ENCODE assay signal across 2 cellular contexts in the genomic region with DNA sequence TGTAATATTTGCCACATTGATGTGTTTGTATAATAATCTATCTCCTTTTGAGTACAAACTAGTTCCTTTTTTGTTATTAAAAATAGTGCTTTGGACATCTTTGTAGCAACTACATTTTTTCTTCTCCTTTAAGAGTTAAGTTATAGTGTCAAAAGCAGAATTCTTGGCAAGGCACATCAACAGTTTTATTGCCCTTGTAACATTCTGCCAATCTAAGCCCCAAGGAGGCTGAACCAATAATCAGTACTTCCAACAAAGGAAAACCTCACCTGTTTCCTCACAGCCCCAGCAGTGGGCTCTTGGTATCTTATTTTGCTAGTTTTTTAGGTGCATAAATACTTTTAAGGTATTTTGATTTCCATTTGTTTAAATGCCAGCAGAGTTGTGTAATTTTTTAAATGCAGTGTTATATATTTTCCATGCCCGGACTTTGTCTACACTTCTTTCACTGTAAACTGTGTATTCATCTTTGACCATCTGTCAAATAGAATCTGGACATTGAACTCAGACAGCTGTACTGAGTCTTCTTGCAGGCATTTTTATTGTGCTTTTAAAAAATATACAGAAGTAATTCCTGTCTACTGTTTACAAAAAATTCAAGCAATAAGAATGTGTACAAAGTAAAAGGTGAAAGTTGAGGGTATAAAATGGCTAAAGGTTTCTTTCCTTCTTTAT.
TF ChIP-seq lines count a peak whose summit lies in the region.

No MANE protein-coding gene starts in this region.

TF ChIP-seq in IMR-90, 13 proteins besides CTCF, POLR2A, EP300 and RAD21:
- TF ChIP-seq MAFK (IDR thresholded peaks at IDR 0.05; ENCODE audit: low read depth, low read length) (no peak), RCOR1 (IDR thresholded peaks at IDR 0.05; ENCODE audit: insufficient replicate concordance, low read length) (no peak), CEBPB (IDR thresholded peaks at IDR 0.05; ENCODE audit: low read depth, low read length) (no peak), FOS (IDR thresholded peaks at IDR 0.05; ENCODE audit: low read depth, low read length) (no peak), ELK1 (IDR thresholded peaks at IDR 0.05; ENCODE audit: borderline replicate concordance, low read depth, low read length) (no peak), NFE2L2 (IDR thresholded peaks at IDR 0.05; ENCODE audit: low read depth, low read length) (no peak), BHLHE40 (IDR thresholded peaks at IDR 0.05; ENCODE audit: low read depth, low read length) (no peak), MAZ (IDR thresholded peaks at IDR 0.05; ENCODE audit: borderline replicate concordance, low read depth, low read length) (no peak), CHD1 (IDR thresholded peaks at IDR 0.05; ENCODE audit: low read depth, low read length) (no peak), MXI1 (IDR thresholded peaks at IDR 0.05; ENCODE audit: borderline replicate concordance, low read depth, low read length) (no peak), RFX5 (IDR thresholded peaks at IDR 0.05; ENCODE audit: low read depth, low read length) (no peak), SMC3 (IDR thresholded peaks at IDR 0.05; ENCODE audit: low read depth, low read length) (no peak)
- TF ChIP-seq, protein P1, sequence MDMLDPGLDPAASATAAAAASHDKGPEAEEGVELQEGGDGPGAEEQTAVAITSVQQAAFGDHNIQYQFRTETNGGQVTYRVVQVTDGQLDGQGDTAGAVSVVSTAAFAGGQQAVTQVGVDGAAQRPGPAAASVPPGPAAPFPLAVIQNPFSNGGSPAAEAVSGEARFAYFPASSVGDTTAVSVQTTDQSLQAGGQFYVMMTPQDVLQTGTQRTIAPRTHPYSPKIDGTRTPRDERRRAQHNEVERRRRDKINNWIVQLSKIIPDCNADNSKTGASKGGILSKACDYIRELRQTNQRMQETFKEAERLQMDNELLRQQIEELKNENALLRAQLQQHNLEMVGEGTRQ (IDR thresholded peaks at IDR 0.05; ENCODE audit: low read depth, low read length), result no peak

TF ChIP-seq in HepG2, 621 proteins besides CTCF, POLR2A, EP300 and RAD21 (continues in another document):
- TF ChIP-seq ATF1 (CRISPR knock-in tag; IDR thresholded peaks at IDR 0.05) (0 out of 2 replicates have a peak, but pooled peaks have one; percentile 17), CREM (IDR thresholded peaks at IDR 0.05) (peak; percentile 28; the same call in 1 of the 2 replicates), CREM (CRISPR knock-in tag; IDR thresholded peaks at IDR 0.05) (no peak), ZNF510 (CRISPR knock-in tag; IDR thresholded peaks at IDR 0.05; ENCODE audit: low read depth) (0 out of 2 replicates have a peak, but pooled peaks have one; percentile 38), HMGXB4 (CRISPR knock-in tag; IDR thresholded peaks at IDR 0.05; ENCODE audit: borderline replicate concordance in 1 of 2, low read depth in 1 of 2) (no peak), ZSCAN29 (CRISPR knock-in tag; conservative IDR thresholded peaks at IDR 0.05) (peak; percentile 71; the same call in 1 of the 2 replicates), SRY (CRISPR knock-in tag; IDR thresholded peaks at IDR 0.05) (no peak), HNRNPUL1 (IDR thresholded peaks at IDR 0.05; ENCODE audit: low read depth, low read length) (no peak), SOX5 (CRISPR knock-in tag; IDR thresholded peaks at IDR 0.05; ENCODE audit: borderline replicate concordance) (peak; percentile 34; the same call in 1 of the 2 replicates), SOX13 (IDR thresholded peaks at IDR 0.05) (no peak), SOX13 (CRISPR knock-in tag; conservative IDR thresholded peaks at IDR 0.05 in 1 of 2, IDR thresholded peaks at IDR 0.05 in 1 of 2) (peak in 1 of 2 experiments; percentile 49; a peak in 1 of 4 replicates), PAXIP1 (CRISPR knock-in tag; conservative IDR thresholded peaks at IDR 0.05) (peak; percentile 78), NR2F6 (IDR thresholded peaks at IDR 0.05) (no peak), NR2F6 (CRISPR knock-in tag; IDR thresholded peaks at IDR 0.05) (no peak), CEBPB (IDR thresholded peaks at IDR 0.05; ENCODE audit: borderline replicate concordance, low read depth, low read length) (peak; percentile 37; the same call in 1 of the 2 replicates), GATAD2A (CRISPR knock-in tag; IDR thresholded peaks at IDR 0.05) (0 out of 2 replicates have a peak, but pooled peaks have one; percentile 15), ZSCAN9 (CRISPR knock-in tag; IDR thresholded peaks at IDR 0.05; ENCODE audit: borderline replicate concordance) (no peak), DPF2 (CRISPR knock-in tag; IDR thresholded peaks at IDR 0.05; ENCODE audit: borderline replicate concordance, low read depth) (peak; percentile 30; the same call in 1 of the 2 replicates), ZGPAT (CRISPR knock-in tag; IDR thresholded peaks at IDR 0.05) (peak; percentile 12; the same call in 1 of the 2 replicates), AHDC1 (CRISPR knock-in tag; IDR thresholded peaks at IDR 0.05; ENCODE audit: borderline replicate concordance) (peak; percentile 56; the same call in 1 of the 2 replicates), SAP130 (CRISPR knock-in tag; IDR thresholded peaks at IDR 0.05; ENCODE audit: low read depth) (peak; percentile 53; the same call in 1 of the 2 replicates), PPARG (CRISPR knock-in tag; conservative IDR thresholded peaks at IDR 0.05) (peak; percentile 24; the same call in 1 of the 2 replicates), SATB2 (CRISPR knock-in tag; IDR thresholded peaks at IDR 0.05) (no peak), ZNF740 (CRISPR knock-in tag; IDR thresholded peaks at IDR 0.05) (no peak), MED1 (CRISPR knock-in tag; IDR thresholded peaks at IDR 0.05) (no peak), CEBPG (CRISPR knock-in tag; IDR thresholded peaks at IDR 0.05) (0 out of 2 replicates have a peak, but pooled peaks have one; percentile 39), ZNF251 (CRISPR knock-in tag; IDR thresholded peaks at IDR 0.05) (no peak), FOXA3 (CRISPR knock-in tag; IDR thresholded peaks at IDR 0.05) (no peak), KDM4B (CRISPR knock-in tag; IDR thresholded peaks at IDR 0.05) (no peak)
- TF ChIP-seq, protein P2, sequence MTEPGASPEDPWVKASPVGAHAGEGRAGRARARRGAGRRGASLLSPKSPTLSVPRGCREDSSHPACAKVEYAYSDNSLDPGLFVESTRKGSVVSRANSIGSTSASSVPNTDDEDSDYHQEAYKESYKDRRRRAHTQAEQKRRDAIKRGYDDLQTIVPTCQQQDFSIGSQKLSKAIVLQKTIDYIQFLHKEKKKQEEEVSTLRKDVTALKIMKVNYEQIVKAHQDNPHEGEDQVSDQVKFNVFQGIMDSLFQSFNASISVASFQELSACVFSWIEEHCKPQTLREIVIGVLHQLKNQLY (CRISPR knock-in tag; IDR thresholded peaks at IDR 0.05), result 0 out of 2 replicates have a peak, but pooled peaks have one; percentile 14
- TF ChIP-seq, protein P3, sequence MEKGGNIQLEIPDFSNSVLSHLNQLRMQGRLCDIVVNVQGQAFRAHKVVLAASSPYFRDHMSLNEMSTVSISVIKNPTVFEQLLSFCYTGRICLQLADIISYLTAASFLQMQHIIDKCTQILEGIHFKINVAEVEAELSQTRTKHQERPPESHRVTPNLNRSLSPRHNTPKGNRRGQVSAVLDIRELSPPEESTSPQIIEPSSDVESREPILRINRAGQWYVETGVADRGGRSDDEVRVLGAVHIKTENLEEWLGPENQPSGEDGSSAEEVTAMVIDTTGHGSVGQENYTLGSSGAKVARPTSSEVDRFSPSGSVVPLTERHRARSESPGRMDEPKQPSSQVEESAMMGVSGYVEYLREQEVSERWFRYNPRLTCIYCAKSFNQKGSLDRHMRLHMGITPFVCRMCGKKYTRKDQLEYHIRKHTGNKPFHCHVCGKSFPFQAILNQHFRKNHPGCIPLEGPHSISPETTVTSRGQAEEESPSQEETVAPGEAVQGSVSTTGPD (CRISPR knock-in tag; IDR thresholded peaks at IDR 0.05), result no peak
